Comparison of ENCODE assay signal across 1 cellular context in the genomic region with DNA sequence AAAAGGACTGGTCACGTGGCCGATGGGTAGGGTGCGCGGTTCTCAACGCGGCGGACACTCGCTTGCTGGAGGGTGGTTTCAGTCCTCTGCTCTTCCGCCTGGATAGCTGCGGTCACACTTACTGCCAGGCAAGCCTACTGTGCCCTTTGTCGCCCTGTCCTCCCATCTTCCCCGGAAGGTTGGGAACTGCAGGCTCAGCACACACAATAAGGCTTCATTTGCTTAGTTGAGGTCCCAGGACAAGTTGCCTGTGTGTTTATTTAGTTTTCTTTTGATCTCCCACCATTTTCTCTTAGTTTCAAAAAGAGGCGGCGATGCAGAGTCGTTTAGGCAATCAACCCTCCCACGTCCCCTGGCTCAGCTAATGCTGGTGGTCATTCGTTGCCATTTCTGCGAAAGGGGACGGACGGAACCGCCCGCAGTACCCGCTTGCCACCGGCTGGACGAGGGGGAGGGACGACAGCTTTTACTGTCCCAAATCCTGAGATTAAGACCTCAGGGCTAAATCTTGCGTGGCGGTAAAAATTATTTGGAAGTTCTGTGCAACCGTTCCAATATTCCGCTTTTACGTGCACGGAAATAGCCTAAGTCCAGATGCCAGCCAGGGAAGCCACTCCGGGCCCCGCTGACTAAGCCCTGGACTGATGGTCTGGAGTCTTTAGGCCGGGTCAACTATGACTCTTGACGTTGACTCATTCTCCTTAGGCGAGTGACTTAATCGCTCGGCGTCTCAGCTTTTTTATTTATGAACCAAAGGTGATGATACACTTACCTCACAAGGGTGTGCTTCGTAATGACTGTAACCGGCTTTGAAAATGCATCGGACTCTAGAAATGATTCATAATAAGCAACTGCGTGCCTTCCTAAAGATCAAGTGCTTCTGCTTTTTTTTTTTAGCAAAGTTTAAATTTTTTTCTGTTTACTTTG.
A peak's percentile ranks its signal among the peaks of the same experiment; 100 is the strongest.
TF ChIP-seq lines count a peak whose summit lies in the region.

No MANE protein-coding gene starts in this region.

TF ChIP-seq in HepG2, 621 proteins besides CTCF, POLR2A, EP300 and RAD21 (continued from another document):
- TF ChIP-seq GZF1 (CRISPR knock-in tag; IDR thresholded peaks at IDR 0.05) = 0 out of 2 replicates have a peak, but pooled peaks have one; percentile 19
- peak; percentile 78; the same call in 1 of the 2 replicates for TF ChIP-seq MTF2 (CRISPR knock-in tag; IDR thresholded peaks at IDR 0.05; ENCODE audit: borderline replicate concordance)
- TF ChIP-seq ZNF850 (CRISPR knock-in tag; conservative IDR thresholded peaks at IDR 0.05) = no peak
- 0 out of 2 replicates have a peak, but pooled peaks have one; percentile 1 for TF ChIP-seq SPEN (CRISPR knock-in tag; IDR thresholded peaks at IDR 0.05; ENCODE audit: low read depth)
- TF ChIP-seq ZFP36L2 (CRISPR knock-in tag; IDR thresholded peaks at IDR 0.05) = no peak
- TF ChIP-seq, protein P1, sequence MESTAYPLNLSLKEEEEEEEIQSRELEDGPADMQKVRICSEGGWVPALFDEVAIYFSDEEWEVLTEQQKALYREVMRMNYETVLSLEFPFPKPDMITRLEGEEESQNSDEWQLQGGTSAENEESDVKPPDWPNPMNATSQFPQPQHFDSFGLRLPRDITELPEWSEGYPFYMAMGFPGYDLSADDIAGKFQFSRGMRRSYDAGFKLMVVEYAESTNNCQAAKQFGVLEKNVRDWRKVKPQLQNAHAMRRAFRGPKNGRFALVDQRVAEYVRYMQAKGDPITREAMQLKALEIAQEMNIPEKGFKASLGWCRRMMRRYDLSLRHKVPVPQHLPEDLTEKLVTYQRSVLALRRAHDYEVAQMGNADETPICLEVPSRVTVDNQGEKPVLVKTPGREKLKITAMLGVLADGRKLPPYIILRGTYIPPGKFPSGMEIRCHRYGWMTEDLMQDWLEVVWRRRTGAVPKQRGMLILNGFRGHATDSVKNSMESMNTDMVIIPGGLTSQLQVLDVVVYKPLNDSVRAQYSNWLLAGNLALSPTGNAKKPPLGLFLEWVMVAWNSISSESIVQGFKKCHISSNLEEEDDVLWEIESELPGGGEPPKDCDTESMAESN (CRISPR knock-in tag; conservative IDR thresholded peaks at IDR 0.05) = 0 out of 2 replicates have a peak, but pooled peaks have one; percentile 30
- TF ChIP-seq ZNF614 (CRISPR knock-in tag; IDR thresholded peaks at IDR 0.05; ENCODE audit: borderline replicate concordance) = 0 out of 2 replicates have a peak, but pooled peaks have one; percentile 35
- TF ChIP-seq ZNF644 (CRISPR knock-in tag; IDR thresholded peaks at IDR 0.05; ENCODE audit: low read depth) = 0 out of 2 replicates have a peak, but pooled peaks have one; percentile 13
- TF ChIP-seq POLR2G (IDR thresholded peaks at IDR 0.05; ENCODE audit: low read depth, low read length) = peak; percentile 77
- 0 out of 2 replicates have a peak, but pooled peaks have one; percentile 4 for TF ChIP-seq IRF2 (CRISPR knock-in tag; IDR thresholded peaks at IDR 0.05)
- TF ChIP-seq REPIN1 (CRISPR knock-in tag; IDR thresholded peaks at IDR 0.05; ENCODE audit: borderline replicate concordance, low read depth) = no peak
- TF ChIP-seq PHF21A (CRISPR knock-in tag; IDR thresholded peaks at IDR 0.05) = peak; percentile 82
- TF ChIP-seq ZNF747 (CRISPR knock-in tag; IDR thresholded peaks at IDR 0.05; ENCODE audit: borderline replicate concordance) = peak; percentile 15; the same call in 1 of the 2 replicates
- TF ChIP-seq ZSCAN31 (CRISPR knock-in tag; IDR thresholded peaks at IDR 0.05; ENCODE audit: low read depth) = peak; percentile 54
- peak; percentile 10 for TF ChIP-seq XRCC5 (optimal IDR thresholded peaks at IDR 0.05; ENCODE audit: low read length)
- TF ChIP-seq, protein P2, sequence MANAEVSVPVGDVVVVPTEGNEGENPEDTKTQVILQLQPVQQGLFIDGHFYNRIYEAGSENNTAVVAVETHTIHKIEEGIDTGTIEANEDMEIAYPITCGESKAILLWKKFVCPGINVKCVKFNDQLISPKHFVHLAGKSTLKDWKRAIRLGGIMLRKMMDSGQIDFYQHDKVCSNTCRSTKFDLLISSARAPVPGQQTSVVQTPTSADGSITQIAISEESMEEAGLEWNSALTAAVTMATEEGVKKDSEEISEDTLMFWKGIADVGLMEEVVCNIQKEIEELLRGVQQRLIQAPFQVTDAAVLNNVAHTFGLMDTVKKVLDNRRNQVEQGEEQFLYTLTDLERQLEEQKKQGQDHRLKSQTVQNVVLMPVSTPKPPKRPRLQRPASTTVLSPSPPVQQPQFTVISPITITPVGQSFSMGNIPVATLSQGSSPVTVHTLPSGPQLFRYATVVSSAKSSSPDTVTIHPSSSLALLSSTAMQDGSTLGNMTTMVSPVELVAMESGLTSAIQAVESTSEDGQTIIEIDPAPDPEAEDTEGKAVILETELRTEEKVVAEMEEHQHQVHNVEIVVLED (CRISPR knock-in tag; IDR thresholded peaks at IDR 0.05; ENCODE audit: borderline replicate concordance) = peak; percentile 25; the same call in 1 of the 2 replicates
- TF ChIP-seq ISX (CRISPR knock-in tag; conservative IDR thresholded peaks at IDR 0.05) = 0 out of 2 replicates have a peak, but pooled peaks have one; percentile 40
- peak; percentile 2; the same call in 1 of the 2 replicates for TF ChIP-seq RAD51 (IDR thresholded peaks at IDR 0.05; ENCODE audit: borderline replicate concordance)
- TF ChIP-seq, protein P3, sequence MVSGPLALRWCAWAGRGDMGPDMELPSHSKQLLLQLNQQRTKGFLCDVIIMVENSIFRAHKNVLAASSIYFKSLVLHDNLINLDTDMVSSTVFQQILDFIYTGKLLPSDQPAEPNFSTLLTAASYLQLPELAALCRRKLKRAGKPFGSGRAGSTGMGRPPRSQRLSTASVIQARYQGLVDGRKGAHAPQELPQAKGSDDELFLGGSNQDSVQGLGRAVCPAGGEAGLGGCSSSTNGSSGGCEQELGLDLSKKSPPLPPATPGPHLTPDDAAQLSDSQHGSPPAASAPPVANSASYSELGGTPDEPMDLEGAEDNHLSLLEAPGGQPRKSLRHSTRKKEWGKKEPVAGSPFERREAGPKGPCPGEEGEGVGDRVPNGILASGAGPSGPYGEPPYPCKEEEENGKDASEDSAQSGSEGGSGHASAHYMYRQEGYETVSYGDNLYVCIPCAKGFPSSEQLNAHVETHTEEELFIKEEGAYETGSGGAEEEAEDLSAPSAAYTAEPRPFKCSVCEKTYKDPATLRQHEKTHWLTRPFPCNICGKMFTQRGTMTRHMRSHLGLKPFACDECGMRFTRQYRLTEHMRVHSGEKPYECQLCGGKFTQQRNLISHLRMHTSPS (CRISPR knock-in tag; IDR thresholded peaks at IDR 0.05; ENCODE audit: low read depth) = peak; percentile 15; the same call in 1 of the 2 replicates
- TF ChIP-seq HNRNPUL1 (IDR thresholded peaks at IDR 0.05; ENCODE audit: low read depth, low read length) = no peak
- TF ChIP-seq ETV5 (CRISPR knock-in tag; IDR thresholded peaks at IDR 0.05; ENCODE audit: borderline replicate concordance) = peak; percentile 24; the same call in 1 of the 2 replicates
- TF ChIP-seq, protein P4, sequence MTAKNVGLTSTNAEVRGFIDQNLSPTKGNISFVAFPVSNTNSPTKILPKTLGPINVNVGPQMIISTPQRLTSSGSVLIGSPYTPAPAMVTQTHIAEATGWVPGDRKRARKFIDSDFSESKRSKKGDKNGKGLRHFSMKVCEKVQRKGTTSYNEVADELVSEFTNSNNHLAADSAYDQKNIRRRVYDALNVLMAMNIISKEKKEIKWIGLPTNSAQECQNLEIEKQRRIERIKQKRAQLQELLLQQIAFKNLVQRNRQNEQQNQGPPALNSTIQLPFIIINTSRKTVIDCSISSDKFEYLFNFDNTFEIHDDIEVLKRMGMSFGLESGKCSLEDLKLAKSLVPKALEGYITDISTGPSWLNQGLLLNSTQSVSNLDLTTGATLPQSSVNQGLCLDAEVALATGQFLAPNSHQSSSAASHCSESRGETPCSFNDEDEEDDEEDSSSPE (CRISPR knock-in tag; IDR thresholded peaks at IDR 0.05) = peak; percentile 57; the same call in 1 of the 2 replicates
- TF ChIP-seq ASH2L (IDR thresholded peaks at IDR 0.05; ENCODE audit: insufficient read length, low read depth, low read length) = peak; percentile 41
